Comparison of ENCODE assay signal across 9 cellular contexts in the genomic region with DNA sequence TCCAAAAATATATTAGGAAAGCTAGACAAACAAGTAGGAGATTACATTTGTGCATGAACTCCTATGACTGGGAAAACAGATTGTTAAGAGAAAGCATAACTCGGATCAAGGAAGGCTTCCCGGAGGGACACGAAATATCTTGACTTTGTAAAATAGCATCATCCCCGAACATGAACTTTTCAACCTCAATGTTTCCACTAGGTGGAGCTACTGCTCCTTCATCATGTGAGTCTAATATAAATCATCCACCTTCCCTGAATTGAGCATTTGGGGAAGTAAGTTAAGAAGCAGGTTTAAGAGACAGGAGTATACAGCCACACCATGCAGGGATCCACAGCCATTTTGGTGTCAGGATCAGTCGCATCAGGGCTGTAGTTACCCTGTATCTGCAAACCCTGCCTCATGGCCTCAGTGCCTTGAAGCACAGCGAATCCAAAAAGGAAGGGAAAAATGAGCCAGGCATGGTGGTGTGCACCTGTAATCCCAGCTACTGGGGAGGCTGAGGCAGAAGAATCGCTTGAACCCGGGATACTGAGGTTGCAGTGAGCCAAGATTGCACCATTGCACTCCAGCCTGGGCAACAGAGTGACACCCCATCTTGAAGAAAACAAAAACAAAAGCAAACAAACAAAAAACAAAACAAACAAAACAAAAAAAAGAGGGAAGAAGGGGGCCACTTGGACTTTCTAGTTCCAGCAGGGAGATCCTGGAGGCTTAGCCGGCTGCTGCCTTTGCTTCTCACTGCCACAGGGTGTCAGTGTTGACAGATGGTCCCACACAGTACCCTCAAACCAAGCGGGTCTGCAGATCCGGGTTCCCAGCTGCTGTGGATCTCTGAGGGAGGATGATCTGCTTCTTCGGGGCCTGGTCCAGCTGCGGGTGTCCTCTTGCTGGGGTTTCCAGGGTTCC. TPM values are rescaled to one million over a fixed set of nuclear protein-coding genes. Genes with fewer than 3 reads are reported as not detected.
DNase-seq lines count a peak whose midpoint lies in the region; ATAC-seq and TF ChIP-seq lines count a peak whose summit lies in the region.
"Not testable (repeated sequence)": the region's sequence is repeated elsewhere in the genome, so short reads cannot be mapped to it uniquely, and the experiment has no call there.
"Had no signal": no experiment of that assay in that cellular context is flagged by ENCODE, and none has a peak within 500 bp of the region (broad histone marks: within the 10 kb centered on the region; RNA-seq: fewer than 3 reads in every experiment).

No MANE protein-coding gene starts in this region.

- H3K27ac Mint-ChIP-seq in activated naive CD4-positive, alpha-beta T cell treated with anti-CD3 and anti-CD28 coated beads, Interleukin-2, amount 10 ng/mL, durations not matched to agents 7 days and 5 days, result not testable (repeated sequence)

- CTCF ChIA-PET in AG04450 (lab: Charles Lee), result interaction anchor here (0.6 to 1.9 kb wide), 9 partner anchors 13 to 508 kb away, joined by 3 to 8 read pairs (median 5); no protein-coding TSS in a partner anchor
- CTCF ChIA-PET in activated naive CD4-positive, alpha-beta T cell treated with anti-CD3 and anti-CD28 coated beads, Interleukin-2, amount 10 ng/mL, durations not matched to agents 7 days and 5 days (lab: Charles Lee), result interaction anchor here (0.7 to 3.2 kb wide), 11 partner anchors 9 to 393 kb away, joined by 3 to 22 read pairs (median 4); a partner anchor contains a TSS

- H3K9me3 Mint-ChIP-seq in activated naive CD4-positive, alpha-beta T cell treated with anti-CD3 and anti-CD28 coated beads, Interleukin-2, amount 10 ng/mL, durations not matched to agents 7 days and 5 days, result not testable (repeated sequence)

- H3K27ac ChIP-seq in AG04450 (ENCODE audit: low read depth, low read length), result not testable (repeated sequence)

- H3K4me1 Mint-ChIP-seq in activated naive CD4-positive, alpha-beta T cell treated with anti-CD3 and anti-CD28 coated beads, Interleukin-2, amount 10 ng/mL, durations not matched to agents 7 days and 5 days, result not testable (repeated sequence)

- TF ChIP-seq POLR2A in NB4 (IDR thresholded peaks at IDR 0.05; ENCODE audit: extremely low read depth, insufficient read length), result not testable (repeated sequence)

- TF ChIP-seq CTCF in AG04450 (IDR thresholded peaks at IDR 0.05; ENCODE audit: low read depth, low read length) (peak; percentile 48), GM12864 (IDR thresholded peaks at IDR 0.05; ENCODE audit: low read depth, low read length, missing control alignments) (peak; percentile 55), NB4 (IDR thresholded peaks at IDR 0.05; ENCODE audit: low read depth, low read length) (peak; percentile 15), epithelial cell of proximal tubule (conservative IDR thresholded peaks at IDR 0.05; ENCODE audit: low read depth, low read length) (peak; percentile 48)

- intact Hi-C loops in left colon (cut with DNase I, micrococcal nuclease), result not testable (repeated sequence)

- not testable (repeated sequence) for H3K9me3 ChIP-seq in AG04450 (ENCODE audit: control insufficient read depth, insufficient read depth, low read length)

- POLR2A ChIA-PET in AG04450 (lab: Yijun Ruan, JAX), result not testable (repeated sequence)

- not testable (repeated sequence) for H3K4me3 ChIP-seq in AG04450 (ENCODE audit: low read depth, low read length); GM12864 (ENCODE audit: low read depth, low read length); NB4 (ENCODE audit: low read depth, low read length); epithelial cell of proximal tubule (ENCODE audit: low read depth, low read length)

- DNase-seq in AG04450 (ENCODE audit: low read depth, low spot score); GM12864 (ENCODE audit: low read depth); epithelial cell of proximal tubule (ENCODE audit: low read depth); left colon: not testable (repeated sequence)
- DNase-seq in NB4 (ENCODE audit: low read depth) (peak; percentile 38), RPMI8226 (peak; percentile 22), retina (peak; percentile 41)
- peak; percentile 34 for DNase-seq in activated naive CD4-positive, alpha-beta T cell treated with anti-CD3 and anti-CD28 coated beads, Interleukin-2, amount 10 ng/mL, durations not matched to agents 7 days and 5 days

- not testable (repeated sequence) for H3K36me3 Mint-ChIP-seq in activated naive CD4-positive, alpha-beta T cell treated with anti-CD3 and anti-CD28 coated beads, Interleukin-2, amount 10 ng/mL, durations not matched to agents 7 days and 5 days

- H3K27me3 Mint-ChIP-seq in activated naive CD4-positive, alpha-beta T cell treated with anti-CD3 and anti-CD28 coated beads, Interleukin-2, amount 10 ng/mL, durations not matched to agents 7 days and 5 days, result peaks cover 60% of the 10 kb centered on the region

- peak; percentile 57 for ATAC-seq in left colon

- H3K27me3 ChIP-seq in AG04450 (ENCODE audit: control insufficient read depth, insufficient read depth, low read length), result peaks cover 13% of the 10 kb centered on the region

- H3K4me3 Mint-ChIP-seq in activated naive CD4-positive, alpha-beta T cell treated with anti-CD3 and anti-CD28 coated beads, Interleukin-2, amount 10 ng/mL, durations not matched to agents 7 days and 5 days, result not testable (repeated sequence)

RNA-seq across cellular contexts. Expression of a gene that starts 7.2 kb away (rescaled TPM):
- not detected in 2 replicates for polyA plus RNA-seq in AG04450 (2011; rRNA removed)
- not detected in 2 replicates for polyA minus RNA-seq in AG04450 (2011; rRNA and poly(A)+ RNA removed)
- total RNA-seq in epithelial cell of proximal tubule, result not detected in 2 replicates
- not detected for total RNA-seq in left colon
- total RNA-seq: activated naive CD8-positive, alpha-beta T cell treated with anti-CD3 and anti-CD28 coated beads for 36 hours had no signal

RNA-seq across cellular contexts. Expression of a gene that starts 7.5 kb away (rescaled TPM):
- polyA plus RNA-seq in AG04450 (2011; rRNA removed), result not detected in 2 replicates
- not detected in 2 replicates for polyA minus RNA-seq in AG04450 (2011; rRNA and poly(A)+ RNA removed)
- not detected in 2 replicates for total RNA-seq in epithelial cell of proximal tubule
- total RNA-seq in left colon, result not detected
- total RNA-seq: activated naive CD8-positive, alpha-beta T cell treated with anti-CD3 and anti-CD28 coated beads for 36 hours had no signal

RNA-seq across cellular contexts. Expression of a gene that starts 15.7 kb away (rescaled TPM):
- polyA plus RNA-seq in AG04450 (2011; rRNA removed), result not detected in 2 replicates
- polyA minus RNA-seq in AG04450 (2011; rRNA and poly(A)+ RNA removed), result not detected in 2 replicates
- total RNA-seq in epithelial cell of proximal tubule (not detected in 2 replicates), left colon (not detected)
- total RNA-seq: activated naive CD8-positive, alpha-beta T cell treated with anti-CD3 and anti-CD28 coated beads for 36 hours had no signal

RNA-seq across cellular contexts. Expression of a gene that starts 21.9 kb away (rescaled TPM):
- polyA plus RNA-seq in AG04450 (2011; rRNA removed), result not detected in 2 replicates
- not detected in 2 replicates for polyA minus RNA-seq in AG04450 (2011; rRNA and poly(A)+ RNA removed)
- not detected in 2 replicates for total RNA-seq in epithelial cell of proximal tubule
- total RNA-seq in left colon, result not detected
- total RNA-seq: activated naive CD8-positive, alpha-beta T cell treated with anti-CD3 and anti-CD28 coated beads for 36 hours had no signal

RNA-seq across cellular contexts. Expression of a gene that starts 29.4 kb away (rescaled TPM):
- not detected in 2 replicates for polyA plus RNA-seq in AG04450 (2011; rRNA removed)
- polyA minus RNA-seq in AG04450 (2011; rRNA and poly(A)+ RNA removed), result not detected in 2 replicates
- total RNA-seq in epithelial cell of proximal tubule (not detected in 2 replicates), left colon (not detected)
- total RNA-seq: activated naive CD8-positive, alpha-beta T cell treated with anti-CD3 and anti-CD28 coated beads for 36 hours had no signal
